11 cellular contexts compared by ENCODE assay signal in genomic region chr15:101500865-101501551, GRCh38. TPM values are rescaled to one million over a fixed set of nuclear protein-coding genes. Genes with fewer than 3 reads are reported as not detected.
DNase-seq lines count a peak whose midpoint lies in the region; ATAC-seq, FAIRE-seq and TF ChIP-seq lines count a peak whose summit lies in the region.
"Had no signal": no experiment of that assay in that cellular context is flagged by ENCODE, and none has a peak within 500 bp of the region (broad histone marks: within the 10 kb centered on the region; RNA-seq: fewer than 3 reads in every experiment).

No MANE protein-coding gene starts in this region.

- H3K9me2 ChIP-seq in Loucy (replicated peaks; ENCODE audit: low read depth, low read length), result no peaks in the 10 kb centered on the region

- H4K20me1 ChIP-seq in Loucy (ENCODE audit: insufficient read depth, low read length, poor library complexity, severe bottlenecking) (no peaks in the 10 kb centered on the region), neural progenitor cell (ENCODE audit: low read depth) (no peaks in the 10 kb centered on the region)

- H3K36me3 ChIP-seq in Loucy (ENCODE audit: insufficient read depth, low read length) (no peaks in the 10 kb centered on the region), neural progenitor cell (no peaks in the 10 kb centered on the region)

- H3K4me2 ChIP-seq in Loucy (ENCODE audit: low read depth, low read length, poor library complexity, severe bottlenecking) (peak overlapping the region; percentile 35), neural progenitor cell (no peak overlapping the region)

- H3F3A ChIP-seq in Loucy (ENCODE audit: low read depth), result no peaks in the 10 kb centered on the region
- no peaks in the 10 kb centered on the region for H3F3A ChIP-seq in neural progenitor cell (ENCODE audit: low read depth)

- no peak overlapping the region for H3K27ac ChIP-seq in neural progenitor cell

- in situ Hi-C loops in GM13976 (cut with MboI; ENCODE audit: low sequenced_read_pairs, unreplicated experiment), result no loop called here

- H3K4me3 Mint-ChIP-seq in neural progenitor cell, result no peak overlapping the region
- H3K4me3 Mint-ChIP-seq: nephron had no signal

- H3K9me3 Mint-ChIP-seq in neural progenitor cell, result no peaks in the 10 kb centered on the region
- H3K9me3 Mint-ChIP-seq: nephron; T-helper 1 cell treated with Interleukin-12 subunit alpha and Interleukin-12 subunit beta and Interleukin-4 antibody, amounts not matched to agents 30 μg/mL and 1 μg/mL, for 36 hours had no signal

- H3K27me3 ChIP-seq in Loucy (ENCODE audit: insufficient read depth, low read length, poor library complexity, severe bottlenecking), result no peaks in the 10 kb centered on the region
- H3K27me3 ChIP-seq in neural progenitor cell, result no peaks in the 10 kb centered on the region

- ATAC-seq in esophagus mucosa, result peak; percentile 26
- no peak for ATAC-seq in GM18909 (IDR thresholded peaks at IDR 0.05; ENCODE audit: poor library complexity, unreplicated experiment)
- ATAC-seq in GM18858 (IDR thresholded peaks at IDR 0.05; ENCODE audit: unreplicated experiment), result no peak

- no peaks in the 10 kb centered on the region for H3K9me3 ChIP-seq in Loucy (ENCODE audit: insufficient read depth, low read depth, low read length)
- H3K9me3 ChIP-seq in neural progenitor cell (ENCODE audit: low read depth), result no peaks in the 10 kb centered on the region

- DNase-seq in GM13976 (ENCODE audit: low spot score) (peak; percentile 12), neural progenitor cell (ENCODE audit: low spot score) (no peak), GM19239 (ENCODE audit: insufficient read length, low spot score) (no peak), HK-2 (ENCODE audit: unreplicated experiment) (no peak)
- DNase-seq: COR-L47 had no signal

- FAIRE-seq in GM19239 (lab: Jason Lieb, UNC), result no peak

- H3K27me3 Mint-ChIP-seq in neural progenitor cell (ENCODE audit: insufficient read depth, low read depth), result peaks cover 11% of the 10 kb centered on the region

- H3K4me1 ChIP-seq in Loucy (ENCODE audit: insufficient read depth, low read length, poor library complexity, severe bottlenecking) (peaks cover 19% of the 10 kb centered on the region), neural progenitor cell (peaks cover 12% of the 10 kb centered on the region)

- no peaks in the 10 kb centered on the region for H3K79me2 ChIP-seq in Loucy (ENCODE audit: insufficient read depth, low read length)
- no peaks in the 10 kb centered on the region for H3K79me2 ChIP-seq in neural progenitor cell (ENCODE audit: low read depth)

- H2AFZ ChIP-seq in Loucy (ENCODE audit: low read length) (peak overlapping the region; percentile 66; the same call in 1 of the 2 replicates), neural progenitor cell (replicated peaks) (peak overlapping the region; percentile 90)

- H3K9ac ChIP-seq in Loucy (ENCODE audit: low read depth, low read length, poor library complexity, severe bottlenecking), result no peak overlapping the region
- no peak overlapping the region for H3K9ac ChIP-seq in neural progenitor cell

- no peaks in the 10 kb centered on the region for H3K36me3 Mint-ChIP-seq in neural progenitor cell

- H3K4me3 ChIP-seq in Loucy (ENCODE audit: low read length, poor library complexity, severe bottlenecking) (no peak overlapping the region), neural progenitor cell (no peak overlapping the region)

- H3K4me1 Mint-ChIP-seq in neural progenitor cell, result peaks cover 34% of the 10 kb centered on the region

- TF ChIP-seq CTCF in GM13976 (IDR thresholded peaks at IDR 0.05; ENCODE audit: borderline replicate concordance, control extremely low read depth, extremely low read depth, insufficient read depth, missing control alignments), result no peak
- TF ChIP-seq CTCF in Loucy (conservative IDR thresholded peaks at IDR 0.05; ENCODE audit: low read length), result no peak
- no peak for TF ChIP-seq CTCF in neural progenitor cell (IDR thresholded peaks at IDR 0.05)

- no peak overlapping the region for H3K27ac Mint-ChIP-seq in neural progenitor cell
- H3K27ac Mint-ChIP-seq: nephron; T-helper 1 cell treated with Interleukin-12 subunit alpha and Interleukin-12 subunit beta and Interleukin-4 antibody, amounts not matched to agents 30 μg/mL and 1 μg/mL, for 36 hours had no signal

RNA-seq across cellular contexts. Expression of gene PCSK6, which starts 11.5 kb away (rescaled TPM):
- total RNA-seq in esophagus mucosa (6.7 TPM), neural progenitor cell (ENCODE audit: low replicate concordance) (1.9 and 2.2 TPM in 2 replicates)
